In the genomic region with DNA sequence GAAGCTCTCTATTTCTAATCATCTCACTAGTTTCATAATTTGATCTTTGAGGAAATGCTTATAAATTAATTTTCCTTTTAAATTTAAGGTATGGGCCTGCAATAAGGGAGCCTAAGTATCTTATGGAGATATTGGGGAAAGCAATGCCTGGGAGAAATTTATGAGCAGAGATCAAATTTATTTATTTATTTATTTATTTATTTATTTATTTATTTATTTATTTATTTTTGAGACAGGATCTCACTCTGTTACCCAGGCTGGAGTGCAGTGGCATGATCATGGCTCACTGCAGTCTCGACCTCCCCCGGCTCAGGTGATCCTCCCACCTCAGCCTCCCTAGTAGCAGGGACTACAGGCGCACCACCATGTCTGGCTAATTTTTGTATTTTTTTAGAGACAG, we compare ENCODE assay signal across 1 cellular context.
TF ChIP-seq lines count a peak whose summit lies in the region.

No MANE protein-coding gene starts in this region.

TF ChIP-seq in A549, 52 proteins besides CTCF, POLR2A, EP300 and RAD21:
- peak; percentile 77 for TF ChIP-seq ZC3H11A (IDR thresholded peaks at IDR 0.05)
TF ChIP-seq in A549: peak in this region for 1; not testable (repeated sequence) for 51.
